In genomic region chr1:33005117-33005811, GRCh38 we compare ENCODE assay signal across 17 cellular contexts. TPM values are rescaled to one million over a fixed set of nuclear protein-coding genes. Genes with fewer than 3 reads are reported as not detected.
A peak's percentile ranks its signal among the peaks of the same experiment; 100 is the strongest.
DNase-seq lines count a peak whose midpoint lies in the region; ATAC-seq and TF ChIP-seq lines count a peak whose summit lies in the region.
"Had no signal": no experiment of that assay in that cellular context is flagged by ENCODE, and none has a peak within 500 bp of the region (broad histone marks: within the 10 kb centered on the region; RNA-seq: fewer than 3 reads in every experiment).

No MANE protein-coding gene starts in this region.

- H3K9ac ChIP-seq in PC-3 (ENCODE audit: low read length) = no peak overlapping the region
- H3K9ac ChIP-seq in parathyroid adenoma = no peak overlapping the region

- H3K9me3 ChIP-seq in PC-3 (ENCODE audit: low read length) (no peaks in the 10 kb centered on the region), parathyroid adenoma (ENCODE audit: control insufficient read depth, low read length) (no peaks in the 10 kb centered on the region)
- H3K9me3 ChIP-seq: MG63, psoas muscle, tibial artery had no signal

- no peaks in the 10 kb centered on the region; the same call in 1 of the 2 replicates for H4K20me1 ChIP-seq in PC-3 (ENCODE audit: low read length)

- TF ChIP-seq CTCF in PC-3 (conservative IDR thresholded peaks at IDR 0.05; ENCODE audit: low read depth, low read length) (no peak), parathyroid adenoma (IDR thresholded peaks at IDR 0.05) (no peak)

- H3K36me3 ChIP-seq in ACC112 (ENCODE audit: insufficient read depth, low read length) = peaks cover 12% of the 10 kb centered on the region; the same call in 1 of the 2 replicates
- H3K36me3 ChIP-seq in PC-3 (ENCODE audit: low read depth, low read length) = peaks cover 14% of the 10 kb centered on the region
- no peaks in the 10 kb centered on the region for H3K36me3 ChIP-seq in parathyroid adenoma (ENCODE audit: control insufficient read depth, insufficient read depth, low read length)

- H3K9me3 Mint-ChIP-seq in dendritic cell treated with granulocyte-macrophage colony-stimulating factor and Interleukin-4, amounts not matched to agents 40 ng/mL and 50 ng/mL, for 4 days = no peaks in the 10 kb centered on the region
- H3K9me3 Mint-ChIP-seq: WTC11 had no signal

- H3K9me2 ChIP-seq in PC-3 (replicated peaks; ENCODE audit: low read length) = no peaks in the 10 kb centered on the region

- H3F3A ChIP-seq in PC-3 (ENCODE audit: low read length, unreplicated experiment) = peaks cover 11% of the 10 kb centered on the region

- intact Hi-C loops in PC-3 (cut with micrococcal nuclease) = loop anchor here (5.0 kb wide), 1 partner anchor 43 kb away; the partner anchor contains the start of gene RNF19B
- intact Hi-C loops in dendritic cell treated with granulocyte-macrophage colony-stimulating factor and Interleukin-4, amounts not matched to agents 40 ng/mL and 50 ng/mL, for 4 days (cut with micrococcal nuclease) = loop anchor here (5.0 to 10.0 kb wide), 2 partner anchors 43 to 50 kb away; partner anchors contain the start of gene RNF19B

- POLR2A ChIA-PET in PC-3 (lab: Charles Lee; ENCODE audit: unreplicated experiment) = no interaction called here

- DNase-seq in PC-3 (no peak), NCI-H1417 treated with DMSO at 0.1 percent for 48 hours (lab: John Stamatoyannopoulos, UW) (no peak)
- DNase-seq: left cardiac atrium, MG63, NCI-H1930, NCI-H524 treated with DMSO at 0.1 percent for 48 hours, psoas muscle, SW 1271 had no signal

- H3K27ac ChIP-seq in ACC112 (ENCODE audit: low read depth, low read length) (peak overlapping the region; percentile 38; the same call in 1 of the 2 replicates), PC-3 (ENCODE audit: low read length) (peak overlapping the region; percentile 28; the same call in 1 of the 2 replicates), parathyroid adenoma (peak overlapping the region; percentile 71)
- H3K27ac ChIP-seq: coronary artery, psoas muscle, tibial artery had no signal

- no peaks in the 10 kb centered on the region for H3K27me3 ChIP-seq in ACC112 (ENCODE audit: insufficient read depth, low read length)
- no peaks in the 10 kb centered on the region for H3K27me3 ChIP-seq in PC-3 (ENCODE audit: low read length)
- H3K27me3 ChIP-seq in parathyroid adenoma (ENCODE audit: control insufficient read depth, insufficient read depth, low read length) = no peaks in the 10 kb centered on the region
- H3K27me3 ChIP-seq: MG63, tibial artery had no signal

- ATAC-seq in PC-3 (no peak), GM21528 (IDR thresholded peaks at IDR 0.05; ENCODE audit: low FRiP score, unreplicated experiment) (no peak), HG02642 (IDR thresholded peaks at IDR 0.05; ENCODE audit: poor library complexity, unreplicated experiment) (no peak), GM21786 (IDR thresholded peaks at IDR 0.05; ENCODE audit: unreplicated experiment) (no peak)
- ATAC-seq: left cardiac atrium had no signal

- H2AFZ ChIP-seq in ACC112 (ENCODE audit: low read length, unreplicated experiment) = no peak overlapping the region
- H2AFZ ChIP-seq in PC-3 (ENCODE audit: low read length) = no peak overlapping the region
- H2AFZ ChIP-seq in parathyroid adenoma = no peak overlapping the region

- no TSS peak for BruUV-seq in PC-3 (replicated peaks; lab: Mats Ljungman, UMichigan)

- peak overlapping the region; percentile 81 for H3K27ac Mint-ChIP-seq in dendritic cell treated with granulocyte-macrophage colony-stimulating factor and Interleukin-4, amounts not matched to agents 40 ng/mL and 50 ng/mL, for 4 days
- H3K27ac Mint-ChIP-seq: WTC11 had no signal

- H3K27me3 Mint-ChIP-seq in dendritic cell treated with granulocyte-macrophage colony-stimulating factor and Interleukin-4, amounts not matched to agents 40 ng/mL and 50 ng/mL, for 4 days = no peaks in the 10 kb centered on the region

- H3K4me2 ChIP-seq in PC-3 (ENCODE audit: low read length) = no peak overlapping the region
- peak overlapping the region; percentile 5 for H3K4me2 ChIP-seq in parathyroid adenoma (ENCODE audit: low read length)

- H3K4me1 ChIP-seq in ACC112 (ENCODE audit: control insufficient read depth, insufficient read depth, low read length, unreplicated experiment) = peaks cover 22% of the 10 kb centered on the region
- peaks cover 51% of the 10 kb centered on the region for H3K4me1 ChIP-seq in PC-3 (ENCODE audit: insufficient read depth, low read length)
- peaks cover 23% of the 10 kb centered on the region for H3K4me1 ChIP-seq in parathyroid adenoma

- no peak overlapping the region for H3K4me3 ChIP-seq in ACC112 (ENCODE audit: low read depth, low read length)
- no peak overlapping the region for H3K4me3 ChIP-seq in PC-3 (ENCODE audit: low read length)
- peak overlapping the region; percentile 1 for H3K4me3 ChIP-seq in parathyroid adenoma (ENCODE audit: low read depth, low read length)
- H3K4me3 ChIP-seq: coronary artery, MG63, psoas muscle, tibial artery had no signal

- H3K4me1 Mint-ChIP-seq in dendritic cell treated with granulocyte-macrophage colony-stimulating factor and Interleukin-4, amounts not matched to agents 40 ng/mL and 50 ng/mL, for 4 days (ENCODE audit: low read depth) = peaks cover 84% of the 10 kb centered on the region

- CTCF ChIA-PET in PC-3 (lab: Charles Lee) = interaction anchor here (0.6 kb wide), 1 partner anchor 72 kb away, joined by 3 read pairs; no protein-coding TSS in a partner anchor

- H3K4me3 Mint-ChIP-seq in dendritic cell treated with granulocyte-macrophage colony-stimulating factor and Interleukin-4, amounts not matched to agents 40 ng/mL and 50 ng/mL, for 4 days = no peak overlapping the region
- H3K4me3 Mint-ChIP-seq: WTC11 had no signal

- H3K79me2 ChIP-seq in ACC112 (ENCODE audit: control insufficient read depth, insufficient read depth, low read length, unreplicated experiment) = no peaks in the 10 kb centered on the region
- 0 out of 2 replicates have a peak, but pooled peaks cover 4% of the 10 kb centered on the region for H3K79me2 ChIP-seq in PC-3 (ENCODE audit: low read length)
- no peaks in the 10 kb centered on the region for H3K79me2 ChIP-seq in parathyroid adenoma

- H3K36me3 Mint-ChIP-seq in dendritic cell treated with granulocyte-macrophage colony-stimulating factor and Interleukin-4, amounts not matched to agents 40 ng/mL and 50 ng/mL, for 4 days (ENCODE audit: low read depth) = peaks cover 80% of the 10 kb centered on the region

RNA-seq across cellular contexts. Expression of gene AK2, which starts 31.4 kb away (rescaled TPM):
- 213 and 236 TPM in 2 replicates for total RNA-seq in PC-3 (2014; rRNA removed)

RNA-seq across cellular contexts. Expression of gene RNF19B, which starts 40.7 kb away (rescaled TPM):
- 17.9 and 21.3 TPM in 2 replicates for total RNA-seq in PC-3 (2014; rRNA removed)
